16 cellular contexts compared by ENCODE assay signal in the genomic region with DNA sequence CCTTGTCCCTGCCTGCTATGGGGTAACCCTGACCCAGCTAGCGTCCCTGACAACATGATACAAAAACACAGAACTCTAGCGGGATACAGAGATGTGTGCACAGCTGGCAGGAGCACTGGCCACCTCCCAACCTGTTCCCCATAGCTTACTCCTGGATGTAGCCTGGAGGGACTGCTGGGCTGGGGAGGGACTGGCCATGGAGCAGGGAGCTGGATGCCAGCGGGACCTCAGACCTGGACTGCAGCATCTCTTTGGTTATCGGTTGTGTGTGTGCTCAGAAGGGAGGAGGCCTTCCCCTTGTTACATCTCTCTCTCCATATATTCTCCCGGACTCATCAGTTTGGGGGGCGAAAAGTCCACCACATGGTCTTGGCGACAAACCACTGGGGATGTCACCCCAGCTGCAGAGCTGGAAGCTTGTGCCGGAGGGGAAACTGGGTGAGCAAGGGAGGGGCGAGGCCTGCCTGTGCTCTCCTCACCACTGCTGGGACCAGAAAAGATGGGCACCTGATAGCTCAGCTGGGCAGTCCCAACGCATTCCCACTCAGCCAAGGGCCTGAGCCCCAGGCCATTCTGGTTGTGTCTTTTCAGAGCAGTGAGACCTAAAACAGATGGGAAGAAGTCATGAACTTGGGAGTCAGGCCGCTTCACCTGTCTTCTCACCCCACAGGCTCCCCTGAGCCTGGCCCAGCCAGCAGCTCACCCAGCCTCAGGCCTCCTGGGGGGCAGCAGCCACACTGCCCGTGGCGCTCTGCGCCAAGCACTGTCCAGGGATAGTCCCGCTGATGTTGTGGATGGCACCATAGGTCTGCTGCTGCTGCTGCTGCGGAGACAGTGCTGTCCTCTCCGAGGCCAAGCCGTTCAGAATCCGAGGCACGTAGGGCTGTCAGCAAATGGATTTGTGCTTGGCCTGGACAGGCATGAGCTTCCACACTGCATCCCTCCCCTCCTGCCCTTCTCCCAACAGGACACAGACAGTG. TPM values are rescaled to one million over a fixed set of nuclear protein-coding genes. Genes with fewer than 3 reads are reported as not detected.
A peak's percentile ranks its signal among the peaks of the same experiment; 100 is the strongest.
DNase-seq lines count a peak whose midpoint lies in the region; ATAC-seq and TF ChIP-seq lines count a peak whose summit lies in the region.
"Had no signal": no experiment of that assay in that cellular context is flagged by ENCODE, and none has a peak within 500 bp of the region (broad histone marks: within the 10 kb centered on the region; RNA-seq: fewer than 3 reads in every experiment).

No MANE protein-coding gene starts in this region.

- no peak for TF ChIP-seq CTCF in OCI-LY7 (conservative IDR thresholded peaks at IDR 0.05; ENCODE audit: low read length)
- TF ChIP-seq CTCF in endothelial cell (IDR thresholded peaks at IDR 0.05; ENCODE audit: unreplicated experiment): no peak
- no peak for TF ChIP-seq CTCF in GM20000 (IDR thresholded peaks at IDR 0.05; ENCODE audit: extremely low read depth, missing control alignments)

- no peak overlapping the region for H3K27ac Mint-ChIP-seq in endothelial cell (ENCODE audit: unreplicated experiment)
- peak overlapping the region; percentile 84 for H3K27ac Mint-ChIP-seq in stimulated activated memory B cell treated with anti-CD40 and anti-IgM and Interleukin-4, amounts not matched to agents 10 μg/mL and 1 μg/mL and 100 μg/mL, for 72 hours
- H3K27ac Mint-ChIP-seq: activated naive CD8-positive, alpha-beta T cell treated with anti-CD3 and anti-CD28 coated beads, Interleukin-2, amount 50 U/mL, for 24 hours had no signal

- H3K4me3 Mint-ChIP-seq in endothelial cell (ENCODE audit: unreplicated experiment): peak overlapping the region; percentile 62
- H3K4me3 Mint-ChIP-seq in stimulated activated memory B cell treated with anti-CD40 and anti-IgM and Interleukin-4, amounts not matched to agents 10 μg/mL and 1 μg/mL and 100 μg/mL, for 72 hours: no peak overlapping the region
- H3K4me3 Mint-ChIP-seq: activated naive CD8-positive, alpha-beta T cell treated with anti-CD3 and anti-CD28 coated beads, Interleukin-2, amount 50 U/mL, for 24 hours; mesothelial cell of epicardium had no signal

- peaks cover 27% of the 10 kb centered on the region for H3K36me3 ChIP-seq in OCI-LY7 (ENCODE audit: insufficient read depth, low read length)

- CTCF ChIA-PET in OCI-LY7 (lab: Charles Lee; ENCODE audit: unreplicated experiment): interaction anchor here (0.5 to 0.6 kb wide), 2 partner anchors 77 to 372 kb away, joined by 3 to 4 read pairs; partner anchors contain the start of gene PYCR2

- peaks cover 53% of the 10 kb centered on the region for H3K36me3 Mint-ChIP-seq in endothelial cell (ENCODE audit: low read depth, unreplicated experiment)
- peaks cover 22% of the 10 kb centered on the region for H3K36me3 Mint-ChIP-seq in stimulated activated memory B cell treated with anti-CD40 and anti-IgM and Interleukin-4, amounts not matched to agents 10 μg/mL and 1 μg/mL and 100 μg/mL, for 72 hours

- peak overlapping the region; percentile 97 for H3K27ac ChIP-seq in OCI-LY7 (ENCODE audit: low read depth, low read length, poor library complexity, severe bottlenecking)
- H3K27ac ChIP-seq: 22Rv1, HL-60 had no signal

- no peak for ATAC-seq in stimulated activated memory B cell treated with anti-CD40 and anti-IgM and Interleukin-4, amounts not matched to agents 10 μg/mL and 1 μg/mL and 100 μg/mL, for 72 hours
- ATAC-seq: activated naive CD8-positive, alpha-beta T cell treated with anti-CD3 and anti-CD28 coated beads, Interleukin-2, amount 50 U/mL, for 24 hours had no signal

- peaks cover 53% of the 10 kb centered on the region for H3K4me1 ChIP-seq in OCI-LY7 (ENCODE audit: insufficient read depth, low read length, poor library complexity, severe bottlenecking)

- no peaks in the 10 kb centered on the region for H3K79me2 ChIP-seq in OCI-LY7 (ENCODE audit: insufficient read depth, low read depth, low read length)

- no peaks in the 10 kb centered on the region for H3K9me3 Mint-ChIP-seq in endothelial cell (ENCODE audit: unreplicated experiment)
- no peaks in the 10 kb centered on the region for H3K9me3 Mint-ChIP-seq in stimulated activated memory B cell treated with anti-CD40 and anti-IgM and Interleukin-4, amounts not matched to agents 10 μg/mL and 1 μg/mL and 100 μg/mL, for 72 hours
- H3K9me3 Mint-ChIP-seq: activated naive CD8-positive, alpha-beta T cell treated with anti-CD3 and anti-CD28 coated beads, Interleukin-2, amount 50 U/mL, for 24 hours; mesothelial cell of epicardium had no signal

- H3K9me3 ChIP-seq in OCI-LY7 (ENCODE audit: low read length): peaks cover 9% of the 10 kb centered on the region; the same call in 1 of the 2 replicates

- POLR2A ChIA-PET in OCI-LY7 (lab: Charles Lee): interaction anchor here (1.0 to 1.8 kb wide), 3 partner anchors 11 to 366 kb away, joined by 3 to 4 read pairs (median 3); no protein-coding TSS in a partner anchor

- H3K9me2 ChIP-seq in OCI-LY7 (ENCODE audit: insufficient read depth, low read length): no peaks in the 10 kb centered on the region

- H3K4me1 Mint-ChIP-seq in endothelial cell (ENCODE audit: unreplicated experiment): peaks cover 12% of the 10 kb centered on the region
- peaks cover 50% of the 10 kb centered on the region for H3K4me1 Mint-ChIP-seq in stimulated activated memory B cell treated with anti-CD40 and anti-IgM and Interleukin-4, amounts not matched to agents 10 μg/mL and 1 μg/mL and 100 μg/mL, for 72 hours

- H4K20me1 ChIP-seq in OCI-LY7 (ENCODE audit: insufficient read depth, low read length): no peaks in the 10 kb centered on the region

- H3K4me2 ChIP-seq in OCI-LY7 (ENCODE audit: low read length): peak overlapping the region; percentile 88
- H3K4me2 ChIP-seq: smooth muscle cell had no signal

- peaks cover 18% of the 10 kb centered on the region for H3K27me3 Mint-ChIP-seq in endothelial cell (ENCODE audit: unreplicated experiment)
- no peaks in the 10 kb centered on the region for H3K27me3 Mint-ChIP-seq in stimulated activated memory B cell treated with anti-CD40 and anti-IgM and Interleukin-4, amounts not matched to agents 10 μg/mL and 1 μg/mL and 100 μg/mL, for 72 hours
- H3K27me3 Mint-ChIP-seq: activated naive CD8-positive, alpha-beta T cell treated with anti-CD3 and anti-CD28 coated beads, Interleukin-2, amount 50 U/mL, for 24 hours had no signal

- H3K4me3 ChIP-seq in OCI-LY7 (ENCODE audit: low read depth, low read length, poor library complexity, severe bottlenecking): peak overlapping the region; percentile 52
- H3K4me3 ChIP-seq: smooth muscle cell had no signal

- no TSS peak for BruUV-seq in OCI-LY7 (replicated peaks; lab: Mats Ljungman, UMichigan)

- DNase-seq in DMS53 (lab: John Stamatoyannopoulos, UW) (peak; percentile 49), DMS53 treated with DMSO at 0.1 percent for 48 hours (lab: John Stamatoyannopoulos, UW; ENCODE audit: unreplicated experiment) (no peak), OCI-LY7 (ENCODE audit: low spot score) (no peak), endothelial cell (ENCODE audit: low spot score) (no peak), GM20000 (ENCODE audit: low spot score) (no peak), DMS114 treated with DMSO at 0.1 percent for 48 hours (lab: John Stamatoyannopoulos, UW; ENCODE audit: unreplicated experiment) (no peak)
- DNase-seq in stimulated activated CD4-positive, alpha-beta T cell treated with anti-CD3 and anti-CD28 coated beads, Interleukin-2, amount 100 ng/mL, for 48 hours: no peak
- DNase-seq: activated CD4-positive, alpha-beta T cell treated with anti-CD3 and anti-CD28 coated beads for 1 hour; GF-D8 had no signal

- H2AFZ ChIP-seq in OCI-LY7 (ENCODE audit: low read length): no peak overlapping the region

- intact Hi-C loops in OCI-LY7 (cut with micrococcal nuclease; ENCODE audit: unreplicated experiment): loop anchor here (5.0 kb wide), 1 partner anchor 194 kb away; the partner anchor contains the start of gene ENAH

RNA-seq across cellular contexts. Expression of gene TMEM63A, which starts 35.6 kb away (rescaled TPM):
- 20.9 and 21.0 TPM in 2 replicates for total RNA-seq in OCI-LY7 (2014; rRNA removed; shearing (Covaris generic))
- total RNA-seq in OCI-LY7 (2022) (46.5 and 53.3 TPM in 2 replicates), endothelial cell (ENCODE audit: unreplicated experiment) (79.9 TPM)

RNA-seq across cellular contexts. Expression of gene EPHX1, which starts 36.7 kb away (rescaled TPM):
- total RNA-seq in OCI-LY7 (2014; rRNA removed; shearing (Covaris generic)): 0.41 and 0.44 TPM in 2 replicates
- total RNA-seq in OCI-LY7 (2022) (0.89 and 1.3 TPM in 2 replicates), endothelial cell (ENCODE audit: unreplicated experiment) (45.0 TPM)

RNA-seq across cellular contexts. Expression of gene LEFTY1, which starts 42.3 kb away (rescaled TPM):
- 0.09 TPM in 1 of 2 replicates, not detected in the other for total RNA-seq in OCI-LY7 (2014; rRNA removed; shearing (Covaris generic))
- total RNA-seq in OCI-LY7 (2022): 0.44 and 1.0 TPM in 2 replicates
- total RNA-seq in endothelial cell (ENCODE audit: unreplicated experiment): 0.28 TPM
- total RNA-seq: glomerular endothelial cell, smooth muscle cell had no signal

Comparison
In these comparisons a context has a peak if more than half of its experiments do, and no peak if none do; other contexts are left out.
1. RNA of gene EPHX1, which starts 36.7 kb away (total RNA-seq): 45.0 TPM in endothelial cell (single experiment); 0.41 to 1.3 TPM in OCI-LY7; every median in the first group is over 10 times any median in the second.